Comparison of ENCODE assay signal across 40 cellular contexts in genomic region chr17:27421111-27421510, GRCh38.
"Had no signal": no experiment of that assay in that cellular context is flagged by ENCODE, and none has a peak within 500 bp of the region (broad histone marks: within the 10 kb centered on the region; RNA-seq: fewer than 3 reads in every experiment).

No MANE protein-coding gene starts in this region.

- H3K4me1 ChIP-seq: ascending aorta, body of pancreas, breast epithelium had no signal

- H3K27me3 ChIP-seq: ascending aorta, body of pancreas, brain microvascular endothelial cell, breast epithelium had no signal

- H3K27me3 Mint-ChIP-seq: activated B cell treated with CpG ODN at 0.5 μM for 24 hours; activated CD4-positive, alpha-beta memory T cell treated with anti-CD3 and anti-CD28 coated beads for 36 hours; activated CD8-positive, alpha-beta T cell treated with anti-CD3 and anti-CD28 coated beads for 36 hours; activated naive CD4-positive, alpha-beta T cell treated with anti-CD3 and anti-CD28 coated beads, Interleukin-2, amount 50 U/mL, for 24 hours; activated naive CD8-positive, alpha-beta T cell; activated naive CD8-positive, alpha-beta T cell treated with anti-CD3 and anti-CD28 coated beads, Interleukin-2, amount 50 U/mL, for 24 hours; activated T-helper 17 cell treated with anti-CD3 and anti-CD28 coated beads, Interleukin-2, amount 50 U/mL, for 72 hours; central memory CD8-positive, alpha-beta T cell had no signal

- H3K9me3 Mint-ChIP-seq: activated B cell treated with CpG ODN at 0.5 μM for 24 hours; activated CD4-positive, alpha-beta memory T cell treated with anti-CD3 and anti-CD28 coated beads for 36 hours; activated CD4-positive, alpha-beta T cell treated with anti-CD3 and anti-CD28 coated beads, Interleukin-2, amount 10 ng/mL, durations not matched to agents 24 days and 14 days; activated CD8-positive, alpha-beta T cell treated with anti-CD3 and anti-CD28 coated beads for 36 hours; activated naive CD4-positive, alpha-beta T cell treated with anti-CD3 and anti-CD28 coated beads, Interleukin-2, amount 10 ng/mL, durations not matched to agents 7 days and 5 days; activated naive CD4-positive, alpha-beta T cell treated with anti-CD3 and anti-CD28 coated beads, Interleukin-2, amount 50 U/mL, for 24 hours; activated naive CD8-positive, alpha-beta T cell treated with anti-CD3 and anti-CD28 coated beads, Interleukin-2, amount 10 ng/mL, durations not matched to agents 7 days and 5 days; activated naive CD8-positive, alpha-beta T cell treated with anti-CD3 and anti-CD28 coated beads, Interleukin-2, amount 50 U/mL, for 24 hours; activated T-cell treated with anti-CD3 and anti-CD28 coated beads, Interleukin-2, amount 50 U/mL, for 4 hours; activated T-cell treated with anti-CD3 and anti-CD28 coated beads, Interleukin-2, amount 50 U/mL, for 72 hours; activated T-helper 1 cell treated with anti-CD3 and anti-CD28 coated beads, Interleukin-12 subunit alpha, Interleukin-12 subunit beta, Interleukin-2, Interleukin-4 antibody, amounts not matched to agents 30 ng/mL and 10 ng/mL and 1 ng/mL, durations not matched to agents 14 hours and 24 hours and 36 hours; activated T-helper 17 cell treated with anti-CD3 and anti-CD28 coated beads, Interleukin-2, amount 50 U/mL, for 72 hours; central memory CD8-positive, alpha-beta T cell; T-helper 1 cell treated with Interleukin-12 subunit alpha and Interleukin-12 subunit beta and Interleukin-4 antibody, amounts not matched to agents 30 μg/mL and 1 μg/mL, for 36 hours; T-helper 2 cell treated with Interferon-gamma antibody and Interleukin-4, amounts not matched to agents 5 μg/mL and 100 μg/mL, for 36 hours had no signal

- H3K9me3 ChIP-seq: ascending aorta, body of pancreas, breast epithelium had no signal

- H3K4me3 Mint-ChIP-seq: activated B cell treated with CpG ODN at 0.5 μM for 24 hours; activated CD4-positive, alpha-beta memory T cell treated with anti-CD3 and anti-CD28 coated beads for 36 hours; activated CD4-positive, alpha-beta T cell treated with anti-CD3 and anti-CD28 coated beads, Interleukin-2, amount 10 ng/mL, durations not matched to agents 24 days and 14 days; activated CD8-positive, alpha-beta T cell treated with anti-CD3 and anti-CD28 coated beads for 36 hours; activated naive CD4-positive, alpha-beta T cell treated with anti-CD3 and anti-CD28 coated beads, Interleukin-2, amount 10 ng/mL, durations not matched to agents 7 days and 5 days; activated naive CD4-positive, alpha-beta T cell treated with anti-CD3 and anti-CD28 coated beads, Interleukin-2, amount 50 U/mL, for 24 hours; activated naive CD8-positive, alpha-beta T cell; activated naive CD8-positive, alpha-beta T cell treated with anti-CD3 and anti-CD28 coated beads, Interleukin-2, amount 10 ng/mL, durations not matched to agents 7 days and 5 days; activated naive CD8-positive, alpha-beta T cell treated with anti-CD3 and anti-CD28 coated beads, Interleukin-2, amount 50 U/mL, for 24 hours; activated T-cell treated with anti-CD3 and anti-CD28 coated beads, Interleukin-2, amount 50 U/mL, for 4 hours; activated T-cell treated with anti-CD3 and anti-CD28 coated beads, Interleukin-2, amount 50 U/mL, for 72 hours; activated T-helper 1 cell treated with anti-CD3 and anti-CD28 coated beads, Interleukin-12 subunit alpha, Interleukin-12 subunit beta, Interleukin-2, Interleukin-4 antibody, amounts not matched to agents 30 ng/mL and 10 ng/mL and 1 ng/mL, durations not matched to agents 14 hours and 24 hours and 36 hours; activated T-helper 17 cell treated with anti-CD3 and anti-CD28 coated beads, Interleukin-2, amount 50 U/mL, for 72 hours; central memory CD8-positive, alpha-beta T cell; T-helper 1 cell treated with Interleukin-12 subunit alpha and Interleukin-12 subunit beta and Interleukin-4 antibody, amounts not matched to agents 30 μg/mL and 1 μg/mL, for 36 hours; T-helper 2 cell treated with Interferon-gamma antibody and Interleukin-4, amounts not matched to agents 5 μg/mL and 100 μg/mL, for 36 hours had no signal

- H3K4me1 Mint-ChIP-seq: activated B cell treated with CpG ODN at 0.5 μM for 24 hours; activated naive CD4-positive, alpha-beta T cell treated with anti-CD3 and anti-CD28 coated beads, Interleukin-2, amount 10 ng/mL, durations not matched to agents 7 days and 5 days; activated naive CD4-positive, alpha-beta T cell treated with anti-CD3 and anti-CD28 coated beads, Interleukin-2, amount 50 U/mL, for 24 hours; activated naive CD8-positive, alpha-beta T cell treated with anti-CD3 and anti-CD28 coated beads, Interleukin-2, amount 10 ng/mL, durations not matched to agents 7 days and 5 days; activated naive CD8-positive, alpha-beta T cell treated with anti-CD3 and anti-CD28 coated beads, Interleukin-2, amount 50 U/mL, for 24 hours; activated T-helper 17 cell treated with anti-CD3 and anti-CD28 coated beads, Interleukin-2, amount 50 U/mL, for 72 hours; central memory CD8-positive, alpha-beta T cell had no signal

- H3K27ac ChIP-seq: ascending aorta, body of pancreas, brain microvascular endothelial cell, breast epithelium, VCaP had no signal

- H3K36me3 ChIP-seq: ascending aorta, brain microvascular endothelial cell, breast epithelium had no signal

- H3K36me3 Mint-ChIP-seq: activated CD4-positive, alpha-beta memory T cell treated with anti-CD3 and anti-CD28 coated beads for 36 hours; activated naive CD4-positive, alpha-beta T cell treated with anti-CD3 and anti-CD28 coated beads, Interleukin-2, amount 10 ng/mL, durations not matched to agents 7 days and 5 days; activated naive CD4-positive, alpha-beta T cell treated with anti-CD3 and anti-CD28 coated beads, Interleukin-2, amount 50 U/mL, for 24 hours; activated naive CD8-positive, alpha-beta T cell; activated naive CD8-positive, alpha-beta T cell treated with anti-CD3 and anti-CD28 coated beads, Interleukin-2, amount 10 ng/mL, durations not matched to agents 7 days and 5 days had no signal

- H3K4me3 ChIP-seq: ascending aorta, body of pancreas, breast epithelium had no signal

- H3K27ac Mint-ChIP-seq: activated B cell treated with CpG ODN at 0.5 μM for 24 hours; activated CD4-positive, alpha-beta memory T cell treated with anti-CD3 and anti-CD28 coated beads for 36 hours; activated CD4-positive, alpha-beta T cell treated with anti-CD3 and anti-CD28 coated beads, Interleukin-2, amount 10 ng/mL, durations not matched to agents 24 days and 14 days; activated CD8-positive, alpha-beta T cell treated with anti-CD3 and anti-CD28 coated beads for 36 hours; activated naive CD4-positive, alpha-beta T cell treated with anti-CD3 and anti-CD28 coated beads, Interleukin-2, amount 10 ng/mL, durations not matched to agents 7 days and 5 days; activated naive CD4-positive, alpha-beta T cell treated with anti-CD3 and anti-CD28 coated beads, Interleukin-2, amount 50 U/mL, for 24 hours; activated naive CD8-positive, alpha-beta T cell; activated naive CD8-positive, alpha-beta T cell treated with anti-CD3 and anti-CD28 coated beads, Interleukin-2, amount 10 ng/mL, durations not matched to agents 7 days and 5 days; activated naive CD8-positive, alpha-beta T cell treated with anti-CD3 and anti-CD28 coated beads, Interleukin-2, amount 50 U/mL, for 24 hours; activated T-cell treated with anti-CD3 and anti-CD28 coated beads, Interleukin-2, amount 50 U/mL, for 72 hours; activated T-helper 1 cell treated with anti-CD3 and anti-CD28 coated beads, Interleukin-12 subunit alpha, Interleukin-12 subunit beta, Interleukin-2, Interleukin-4 antibody, amounts not matched to agents 30 ng/mL and 10 ng/mL and 1 ng/mL, durations not matched to agents 14 hours and 24 hours and 36 hours; activated T-helper 17 cell treated with anti-CD3 and anti-CD28 coated beads, Interleukin-2, amount 50 U/mL, for 72 hours; T-helper 1 cell treated with Interleukin-12 subunit alpha and Interleukin-12 subunit beta and Interleukin-4 antibody, amounts not matched to agents 30 μg/mL and 1 μg/mL, for 36 hours; T-helper 2 cell treated with Interferon-gamma antibody and Interleukin-4, amounts not matched to agents 5 μg/mL and 100 μg/mL, for 36 hours had no signal

- FAIRE-seq: TTC549 had no signal

- DNase-seq: activated B cell treated with CpG ODN at 0.5 μM for 24 hours; activated CD4-positive, alpha-beta memory T cell treated with anti-CD3 and anti-CD28 coated beads for 36 hours; activated CD4-positive, alpha-beta T cell treated with anti-CD3 and anti-CD28 coated beads for 4 hours; activated CD4-positive, alpha-beta T cell treated with anti-CD3 and anti-CD28 coated beads, Interleukin-2, amount 10 ng/mL, durations not matched to agents 24 days and 14 days; activated CD4-positive, alpha-beta T cell treated with anti-CD3 and anti-CD28 coated beads, Interleukin-2, amount 50 U/mL, for 1 hour; activated CD4-positive, alpha-beta T cell treated with anti-CD3 and anti-CD28 coated beads, Interleukin-2, amount 50 U/mL, for 4 hours; activated CD4-positive, CD25-positive, alpha-beta regulatory T cell treated with anti-CD3 and anti-CD28 coated beads, Interleukin-2, amount 50 U/mL, for 72 hours; activated CD8-positive, alpha-beta memory T cell treated with anti-CD3 and anti-CD28 coated beads, Interleukin-2, amount 50 U/mL, for 4 hours; activated CD8-positive, alpha-beta T cell treated with anti-CD3 and anti-CD28 coated beads for 36 hours; activated effector memory CD4-positive, alpha-beta T cell treated with anti-CD3 and anti-CD28 coated beads, Interleukin-2, amount 50 U/mL, for 16 hours; activated gamma-delta T cell treated with Interleukin-2 at 50 U/mL for 16 hours; activated naive CD4-positive, alpha-beta T cell; activated naive CD4-positive, alpha-beta T cell treated with anti-CD3 and anti-CD28 coated beads, Interleukin-2, amount 10 ng/mL, durations not matched to agents 7 days and 5 days; activated naive CD8-positive, alpha-beta T cell treated with anti-CD3 and anti-CD28 coated beads, Interleukin-2, amount 10 ng/mL, durations not matched to agents 7 days and 5 days; activated naive CD8-positive, alpha-beta T cell treated with anti-CD3 and anti-CD28 coated beads, Interleukin-2, amount 50 U/mL, for 24 hours; activated T-cell treated with anti-CD3 and anti-CD28 coated beads for 4 hours; activated T-cell treated with anti-CD3 and anti-CD28 coated beads, Interleukin-2, amount 50 U/mL, for 1 hour; activated T-cell treated with anti-CD3 and anti-CD28 coated beads, Interleukin-2, amount 50 U/mL, for 4 hours; activated T-cell treated with anti-CD3 and anti-CD28 coated beads, Interleukin-2, amount 50 U/mL, for 72 hours; amygdala; anterior cingulate cortex; body of pancreas; brain microvascular endothelial cell; caudate nucleus; cerebellar nuclear complex; SW 1271; T-helper 1 cell; T-helper 2 cell; T-helper 9 cell had no signal
